In genomic region chr2:181131584-181131983, GRCh38 we compare ENCODE assay signal across 19 cellular contexts.
DNase-seq lines count a peak whose midpoint lies in the region; ATAC-seq, FAIRE-seq and TF ChIP-seq lines count a peak whose summit lies in the region.
"Had no signal": no experiment of that assay in that cellular context is flagged by ENCODE, and none has a peak within 500 bp of the region (broad histone marks: within the 10 kb centered on the region; RNA-seq: fewer than 3 reads in every experiment).

No MANE protein-coding gene starts in this region.

- intact Hi-C loops in endothelial cell of umbilical vein (cut with micrococcal nuclease): no loop called here

- FAIRE-seq in D721Med (lab: Jason Lieb, UNC): peak; percentile 41
- FAIRE-seq in endothelial cell of umbilical vein (lab: Jason Lieb, UNC): no peak
- FAIRE-seq: pancreas, RCC 7860 had no signal

- H3K4me2 ChIP-seq in endothelial cell of umbilical vein (ENCODE audit: insufficient read depth, low read length): no peak overlapping the region

- dilution Hi-C loops in endothelial cell of umbilical vein (cut with MboI; ENCODE audit: extremely low pct_ligation_motif_present, low sequenced_read_pairs): no loop called here

- H3K27me3 Mint-ChIP-seq in CD4-positive, CD25-positive, alpha-beta regulatory T cell: no peaks in the 10 kb centered on the region
- no peaks in the 10 kb centered on the region for H3K27me3 Mint-ChIP-seq in T-cell
- H3K27me3 Mint-ChIP-seq in HFFc6 (ENCODE audit: insufficient read depth): peaks cover 1% of the 10 kb centered on the region; the same call in 1 of the 2 replicates

- H3K4me1 ChIP-seq in CD4-positive, CD25-positive, alpha-beta regulatory T cell (ENCODE audit: control insufficient read depth, insufficient read depth, low read length, poor library complexity, severe bottlenecking): peaks cover 6% of the 10 kb centered on the region
- no peaks in the 10 kb centered on the region for H3K4me1 ChIP-seq in endothelial cell of umbilical vein (ENCODE audit: control insufficient read depth, extremely low read depth, insufficient read depth, low read length)
- H3K4me1 ChIP-seq: foreskin keratinocyte, left ventricle myocardium inferior, pancreas had no signal

- no peak for TF ChIP-seq POLR2A in endothelial cell of umbilical vein (IDR thresholded peaks at IDR 0.05; ENCODE audit: low read depth, low read length)

- CTCF ChIA-PET in T-cell (lab: Charles Lee) (interaction anchor here in 1 of 2 donors (0.9 to 1.4 kb wide), 3 partner anchors 9 to 46 kb away, joined by 3 to 4 read pairs (median 3); no protein-coding TSS in a partner anchor), endothelial cell of umbilical vein (lab: Charles Lee) (interaction anchor here (1.0 to 1.6 kb wide), 4 partner anchors 12 to 584 kb away, joined by 3 to 4 read pairs (median 4); no protein-coding TSS in a partner anchor)

- peaks cover 17 to 42% (median 23%) of the 10 kb centered on the region in 4 donors for H3K4me1 Mint-ChIP-seq in CD4-positive, CD25-positive, alpha-beta regulatory T cell
- H3K4me1 Mint-ChIP-seq in T-cell (peaks cover 55 to 56% (median 55%) of the 10 kb centered on the region in 3 donors), HFFc6 (ENCODE audit: low read depth) (peaks cover 9% of the 10 kb centered on the region; the same call in 1 of the 2 replicates)

- no peaks in the 10 kb centered on the region for H4K20me1 ChIP-seq in endothelial cell of umbilical vein (replicated peaks; ENCODE audit: control insufficient read depth, extremely low read depth, insufficient read depth, low read length)

- peak overlapping the region in 3 of 4 donors; percentile 19 to 64 (median 27) for H3K4me3 Mint-ChIP-seq in CD4-positive, CD25-positive, alpha-beta regulatory T cell
- H3K4me3 Mint-ChIP-seq in T-cell (peak overlapping the region; percentile 51 to 75 (median 73)), HFFc6 (no peak overlapping the region)

- POLR2A ChIA-PET in T-cell (lab: Charles Lee): interaction anchor here in 1 of 2 donors (0.8 to 1.7 kb wide), 3 partner anchors 10 to 38 kb away, joined by 4 to 9 read pairs (median 4); no protein-coding TSS in a partner anchor
- POLR2A ChIA-PET in endothelial cell of umbilical vein (lab: Charles Lee): no interaction called here

- H3K36me3 Mint-ChIP-seq in CD4-positive, CD25-positive, alpha-beta regulatory T cell: peaks cover 9% of the 10 kb centered on the region
- H3K36me3 Mint-ChIP-seq in T-cell (peaks cover 16% of the 10 kb centered on the region), HFFc6 (ENCODE audit: low read depth) (no peaks in the 10 kb centered on the region; the same call in 1 of the 2 replicates)

- peak overlapping the region; percentile 78 to 93 (median 82) for H3K27ac Mint-ChIP-seq in CD4-positive, CD25-positive, alpha-beta regulatory T cell
- peak overlapping the region; percentile 97 to 98 for H3K27ac Mint-ChIP-seq in T-cell
- no peak overlapping the region for H3K27ac Mint-ChIP-seq in HFFc6

- DNase-seq in CD4-positive, CD25-positive, alpha-beta regulatory T cell: no peak
- DNase-seq in D721Med (ENCODE audit: insufficient read length, low spot score) (no peak), T-cell (no peak), endothelial cell of umbilical vein (ENCODE audit: low read depth, low spot score) (no peak), inferior parietal cortex (ENCODE audit: extremely low spot score) (no peak), GOT3 (lab: John Stamatoyannopoulos, UW) (no peak), HFFc6 (no peak)
- DNase-seq: AML-193, amygdala, DMS153, foreskin keratinocyte, left ventricle myocardium inferior, NCI-H1930, NCI-H510A treated with DMSO at 0.1 percent for 48 hours, pancreas, trophoblast cell had no signal

- H2AFZ ChIP-seq in endothelial cell of umbilical vein (ENCODE audit: low read depth, low read length): peak overlapping the region; percentile 41

- H3K4me3 ChIP-seq in CD4-positive, CD25-positive, alpha-beta regulatory T cell (ENCODE audit: low read depth, low read length): peak overlapping the region; percentile 69
- H3K4me3 ChIP-seq in endothelial cell of umbilical vein (replicated peaks in 1 of 3; ENCODE audit: insufficient read depth in 1 of 3, low read depth in 1 of 3, low read length in 3 of 3): no peak overlapping the region
- H3K4me3 ChIP-seq: left ventricle myocardium inferior, pancreas had no signal

- no TSS peak for BruUV-seq in endothelial cell of umbilical vein (replicated peaks; lab: Mats Ljungman, UMichigan)

- H3K9ac ChIP-seq in endothelial cell of umbilical vein (replicated peaks; ENCODE audit: extremely low read depth, insufficient read depth, low read length): no peak overlapping the region

- TF ChIP-seq CTCF in D721Med (IDR thresholded peaks at IDR 0.05; ENCODE audit: insufficient read depth, missing control alignments): no peak
- TF ChIP-seq CTCF in endothelial cell of umbilical vein (IDR thresholded peaks at IDR 0.05; ENCODE audit: extremely low read depth in 1 of 2, insufficient read depth in 1 of 2, low read depth in 1 of 2, low read length in 2 of 2): no peak
- no peak for TF ChIP-seq CTCF in HFFc6 (IDR thresholded peaks at IDR 0.05)

- no peak for ATAC-seq in CD4-positive, CD25-positive, alpha-beta regulatory T cell (ENCODE audit: low read depth in 2 of 2)
- ATAC-seq in T-cell (replicated peaks in 1 of 4): peak; percentile 53 to 77 (median 69)
- ATAC-seq in GM18907 (IDR thresholded peaks at IDR 0.05; ENCODE audit: unreplicated experiment): no peak
- ATAC-seq: foreskin keratinocyte, pancreas had no signal

- no peaks in the 10 kb centered on the region for H3K27me3 ChIP-seq in CD4-positive, CD25-positive, alpha-beta regulatory T cell (ENCODE audit: control insufficient read depth, insufficient read depth, low read length)
- H3K27me3 ChIP-seq in endothelial cell of umbilical vein (ENCODE audit: control insufficient read depth in 2 of 2, insufficient read depth in 2 of 2, low read length in 2 of 2): no peaks in the 10 kb centered on the region
- H3K27me3 ChIP-seq: foreskin keratinocyte, pancreas had no signal

- H3K9me3 ChIP-seq in CD4-positive, CD25-positive, alpha-beta regulatory T cell (ENCODE audit: control insufficient read depth in 2 of 2, low read length in 2 of 2): peaks cover 0 to 2% of the 10 kb centered on the region in 2 experiments
- no peaks in the 10 kb centered on the region for H3K9me3 ChIP-seq in endothelial cell of umbilical vein (replicated peaks; ENCODE audit: control insufficient read depth, insufficient read depth, low read length)
- H3K9me3 ChIP-seq: pancreas had no signal

- peak overlapping the region; percentile 39 for H3K27ac ChIP-seq in CD4-positive, CD25-positive, alpha-beta regulatory T cell (ENCODE audit: insufficient read depth, low read length, poor library complexity, severe bottlenecking)
- no peak overlapping the region for H3K27ac ChIP-seq in endothelial cell of umbilical vein (ENCODE audit: insufficient read depth, low read depth, low read length)
- H3K27ac ChIP-seq: foreskin keratinocyte, left ventricle myocardium inferior, pancreas, VCaP had no signal

- no peaks in the 10 kb centered on the region for H3K36me3 ChIP-seq in CD4-positive, CD25-positive, alpha-beta regulatory T cell (ENCODE audit: control insufficient read depth, insufficient read depth, low read length)
- no peaks in the 10 kb centered on the region for H3K36me3 ChIP-seq in endothelial cell of umbilical vein (ENCODE audit: control insufficient read depth in 2 of 2, extremely low read depth in 1 of 2, insufficient read depth in 2 of 2, low read length in 2 of 2)
- H3K36me3 ChIP-seq: left ventricle myocardium inferior, pancreas had no signal

- H3K79me2 ChIP-seq in endothelial cell of umbilical vein (ENCODE audit: control insufficient read depth, insufficient read depth, low read length): no peaks in the 10 kb centered on the region

- H3K9me1 ChIP-seq in endothelial cell of umbilical vein (replicated peaks; ENCODE audit: control insufficient read depth, extremely low read depth, insufficient read depth, low read length): no peaks in the 10 kb centered on the region

- peaks cover 0 to 4% (median 0%) of the 10 kb centered on the region in 7 donors for H3K9me3 Mint-ChIP-seq in CD4-positive, CD25-positive, alpha-beta regulatory T cell
- H3K9me3 Mint-ChIP-seq in T-cell (peaks cover 0 to 15% (median 4%) of the 10 kb centered on the region in 3 donors), HFFc6 (peaks cover 3% of the 10 kb centered on the region; the same call in 1 of the 2 replicates)

TF ChIP-seq in endothelial cell of umbilical vein, 7 proteins besides CTCF, POLR2A, EP300 and RAD21:
- no peak for TF ChIP-seq FOS (IDR thresholded peaks at IDR 0.05; ENCODE audit: borderline replicate concordance, insufficient read depth, low read length)
- no peak for TF ChIP-seq EZH2 (IDR thresholded peaks at IDR 0.05; ENCODE audit: borderline replicate concordance, low read depth, low read length, severe bottlenecking)
- no peak for TF ChIP-seq JUN (IDR thresholded peaks at IDR 0.05; ENCODE audit: borderline replicate concordance, insufficient read depth, insufficient read length, low read depth)
- no peak for TF ChIP-seq POLR2AphosphoS5 (IDR thresholded peaks at IDR 0.05; ENCODE audit: insufficient read depth, low read depth, low read length)
- no peak for TF ChIP-seq GATA2 (IDR thresholded peaks at IDR 0.05; ENCODE audit: insufficient read depth, insufficient read length, low read depth, low read length)
- no peak for TF ChIP-seq MAX (IDR thresholded peaks at IDR 0.05; ENCODE audit: insufficient read depth, insufficient read length)
- no peak for TF ChIP-seq MYC (IDR thresholded peaks at IDR 0.05; ENCODE audit: low read depth, low read length)

Comparison
In these comparisons a context has a peak if more than half of its experiments do, and no peak if none do; other contexts are left out.
1. ATAC-seq: peak in T-cell (4 of 4); none in CD4-positive, CD25-positive, alpha-beta regulatory T cell (0 of 2) and GM18907 (single experiment).